13 cellular contexts compared by ENCODE assay signal in the genomic region with DNA sequence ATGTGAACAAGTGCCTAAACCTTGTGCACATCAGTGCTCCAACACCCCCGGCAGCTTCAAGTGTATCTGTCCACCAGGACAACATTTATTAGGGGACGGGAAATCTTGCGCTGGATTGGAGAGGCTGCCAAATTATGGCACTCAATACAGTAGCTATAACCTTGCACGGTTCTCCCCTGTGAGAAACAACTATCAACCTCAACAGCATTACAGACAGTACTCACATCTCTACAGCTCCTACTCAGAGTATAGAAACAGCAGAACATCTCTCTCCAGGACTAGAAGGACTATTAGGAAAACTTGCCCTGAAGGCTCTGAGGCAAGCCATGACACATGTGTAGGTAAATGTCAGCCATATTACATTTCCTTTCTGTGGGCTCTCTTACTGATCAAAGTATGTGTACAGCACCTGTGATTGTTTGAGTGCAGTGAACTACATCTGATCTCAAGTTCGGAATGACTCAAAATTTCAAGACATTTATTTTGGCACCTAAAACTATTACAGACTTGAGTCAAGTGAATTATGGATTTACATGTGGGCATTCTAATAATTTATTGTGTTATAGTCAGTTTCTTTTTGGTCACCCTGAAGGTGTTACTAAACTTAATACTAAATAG.
DNase-seq lines count a peak whose midpoint lies in the region; ATAC-seq and TF ChIP-seq lines count a peak whose summit lies in the region.
"Had no signal": no experiment of that assay in that cellular context is flagged by ENCODE, and none has a peak within 500 bp of the region (broad histone marks: within the 10 kb centered on the region; RNA-seq: fewer than 3 reads in every experiment).

No MANE protein-coding gene starts in this region.

- no peaks in the 10 kb centered on the region for H3K9me3 ChIP-seq in esophagus squamous epithelium
- no peaks in the 10 kb centered on the region for H3K9me3 ChIP-seq in BE2C
- H3K9me3 ChIP-seq in upper lobe of left lung: no peaks in the 10 kb centered on the region
- H3K9me3 ChIP-seq: heart left ventricle, vagina had no signal

- TF ChIP-seq POLR2A in esophagus squamous epithelium (IDR thresholded peaks at IDR 0.05) (no peak), upper lobe of left lung (IDR thresholded peaks at IDR 0.05) (no peak)

- peak overlapping the region in 1 of 4 donors; percentile 33 for H3K4me3 ChIP-seq in esophagus squamous epithelium
- no peak overlapping the region; the same call in 1 of the 2 replicates for H3K4me3 ChIP-seq in BE2C (ENCODE audit: low read depth, low read length)
- no peak overlapping the region for H3K4me3 ChIP-seq in upper lobe of left lung
- H3K4me3 ChIP-seq: vagina had no signal

- H3K4me1 ChIP-seq in esophagus squamous epithelium (peaks cover 7 to 42% (median 18%) of the 10 kb centered on the region in 3 donors), BE2C (no peaks in the 10 kb centered on the region), upper lobe of left lung (peaks cover 0 to 5% (median under 1%) of the 10 kb centered on the region in 4 donors)
- H3K4me1 ChIP-seq: vagina had no signal

- TF ChIP-seq CTCF in esophagus squamous epithelium (IDR thresholded peaks at IDR 0.05) (no peak), BE2C (IDR thresholded peaks at IDR 0.05; ENCODE audit: low read depth, low read length) (no peak), upper lobe of left lung (IDR thresholded peaks at IDR 0.05) (no peak)

- H3K27ac ChIP-seq in esophagus squamous epithelium (peak overlapping the region; percentile 24 to 57 (median 48)), upper lobe of left lung (no peak overlapping the region)
- H3K27ac ChIP-seq: C4-2B, heart left ventricle, vagina had no signal

- no peaks in the 10 kb centered on the region for H3K36me3 ChIP-seq in esophagus squamous epithelium
- no peaks in the 10 kb centered on the region for H3K36me3 ChIP-seq in BE2C
- H3K36me3 ChIP-seq in upper lobe of left lung: no peaks in the 10 kb centered on the region
- H3K36me3 ChIP-seq: vagina had no signal

- WGBS in esophagus squamous epithelium, 2 donors: 38 to 42% methylated on average over 5 of the region's 5 CpGs
- WGBS in upper lobe of left lung, 2 donors: 87 to 95% methylated on average over 5 of the region's 5 CpGs

- DNase-seq in NCI-H2171 (lab: John Stamatoyannopoulos, UW) (peak; percentile 5), esophagus squamous epithelium (lab: John Stamatoyannopoulos, UW) (no peak), BE2C (no peak), nucleus accumbens (lab: John Stamatoyannopoulos, UW) (no peak), upper lobe of left lung (no peak)
- no peak for DNase-seq in effector CD8-positive, alpha-beta T cell (lab: John Stamatoyannopoulos, UW)
- DNase-seq: heart left ventricle, KG1 had no signal

- ATAC-seq in GM18517 (IDR thresholded peaks at IDR 0.05; ENCODE audit: unreplicated experiment): peak; percentile 38
- peak; percentile 71 for ATAC-seq in HG02759 (IDR thresholded peaks at IDR 0.05; ENCODE audit: unreplicated experiment)
- ATAC-seq in upper lobe of left lung (ENCODE audit: low FRiP score in 2 of 2): no peak
- ATAC-seq: heart left ventricle, WTC11 had no signal

- no peak for TF ChIP-seq EP300 in upper lobe of left lung (IDR thresholded peaks at IDR 0.05)

- H3K27me3 ChIP-seq in esophagus squamous epithelium (no peaks in the 10 kb centered on the region), BE2C (no peaks in the 10 kb centered on the region), upper lobe of left lung (no peaks in the 10 kb centered on the region)
- H3K27me3 ChIP-seq: heart left ventricle, vagina had no signal

- intact Hi-C loops in esophagus squamous epithelium (cut with DNase I): no loop called here

Comparison
In these comparisons a context has a peak if more than half of its experiments do, and no peak if none do; other contexts are left out.
1. ATAC-seq: peak in GM18517 (single experiment) and HG02759 (single experiment); none in upper lobe of left lung (0 of 2).
2. H3K27ac ChIP-seq: peak in esophagus squamous epithelium (4 of 4); none in upper lobe of left lung (0 of 4).